Comparison of ENCODE assay signal across 33 cellular contexts in genomic region chrX:135308345-135308855, GRCh38. TPM values are rescaled to one million over a fixed set of nuclear protein-coding genes. Genes with fewer than 3 reads are reported as not detected.
"Had no signal": no experiment of that assay in that cellular context is flagged by ENCODE, and none has a peak within 500 bp of the region (broad histone marks: within the 10 kb centered on the region; RNA-seq: fewer than 3 reads in every experiment).

No MANE protein-coding gene starts in this region.

- H3K9me3 Mint-ChIP-seq: effector memory CD8-positive, alpha-beta T cell had no signal

- H3K9me3 ChIP-seq: adrenal gland, gastrocnemius medialis, upper lobe of left lung, vagina had no signal

- H3K27ac ChIP-seq: adrenal gland, gastrocnemius medialis, skin epidermis, upper lobe of left lung, vagina had no signal

- ATAC-seq: effector memory CD8-positive, alpha-beta T cell; gastrocnemius medialis; left ventricle myocardium superior; sciatic nerve; stimulated activated effector memory CD8-positive, alpha-beta T cell treated with anti-CD3 and anti-CD28 coated beads, Interleukin-12 subunit alpha, Interleukin-12 subunit beta, amount 100 ng/mL, for 72 hours; stimulated activated naive CD8-positive, alpha-beta T cell treated with anti-CD3 and anti-CD28 coated beads, Interleukin-15, amount 100 ng/mL, for 72 hours had no signal

- H3K4me1 ChIP-seq: adrenal gland, gastrocnemius medialis, upper lobe of left lung, vagina had no signal

- FAIRE-seq: islet of Langerhans had no signal

- H3K4me3 ChIP-seq: adrenal gland, gastrocnemius medialis, skin epidermis, upper lobe of left lung, vagina had no signal

- H3K4me1 Mint-ChIP-seq: brain; nephron; stimulated activated effector memory CD8-positive, alpha-beta T cell treated with anti-CD3 and anti-CD28 coated beads, Interleukin-12 subunit alpha, Interleukin-12 subunit beta, amount 100 ng/mL, for 72 hours; stimulated activated naive CD8-positive, alpha-beta T cell treated with anti-CD3 and anti-CD28 coated beads, Interleukin-15, amount 100 ng/mL, for 72 hours had no signal

- H3K36me3 ChIP-seq: adrenal gland, gastrocnemius medialis, upper lobe of left lung, vagina had no signal

- H3K27me3 ChIP-seq: adrenal gland, gastrocnemius medialis, upper lobe of left lung, vagina had no signal

- H3K27ac Mint-ChIP-seq: activated naive CD4-positive, alpha-beta T cell treated with anti-CD3 and anti-CD28 coated beads for 36 hours; activated naive CD8-positive, alpha-beta T cell treated with anti-CD3 and anti-CD28 coated beads for 36 hours; activated T-helper 1 cell treated with anti-CD3 and anti-CD28 coated beads, Interleukin-12 subunit alpha, Interleukin-12 subunit beta, Interleukin-2, Interleukin-4 antibody, amounts not matched to agents 30 ng/mL and 10 ng/mL and 1 ng/mL, durations not matched to agents 14 hours and 24 hours and 36 hours; brain; effector memory CD8-positive, alpha-beta T cell; nephron; progenitor cell of endocrine pancreas; stimulated activated effector memory CD8-positive, alpha-beta T cell treated with anti-CD3 and anti-CD28 coated beads, Interleukin-12 subunit alpha, Interleukin-12 subunit beta, amount 100 ng/mL, for 72 hours; stimulated activated naive CD8-positive, alpha-beta T cell treated with anti-CD3 and anti-CD28 coated beads, Interleukin-15, amount 100 ng/mL, for 72 hours; T-helper 2 cell treated with Interferon-gamma antibody and Interleukin-4, amounts not matched to agents 5 μg/mL and 100 μg/mL, for 36 hours had no signal

- DNase-seq: activated CD4-positive, alpha-beta T cell treated with anti-CD3 and anti-CD28 coated beads for 4 hours; activated CD4-positive, alpha-beta T cell treated with anti-CD3 and anti-CD28 coated beads, Interleukin-2, amount 50 U/mL, for 4 hours; activated effector memory CD4-positive, alpha-beta T cell treated with anti-CD3 and anti-CD28 coated beads, Interleukin-2, amount 50 U/mL, for 16 hours; activated naive CD4-positive, alpha-beta T cell treated with anti-CD3 and anti-CD28 coated beads for 36 hours; activated naive CD8-positive, alpha-beta T cell treated with anti-CD3 and anti-CD28 coated beads for 36 hours; aorta; cortex of kidney; effector memory CD8-positive, alpha-beta T cell; gastrocnemius medialis; glutamatergic neuron; left ventricle myocardium superior; retina; stimulated activated CD4-positive, alpha-beta T cell treated with anti-CD3 and anti-CD28 coated beads, Interleukin-4, amount 100 ng/mL, for 24 hours; stimulated activated naive CD8-positive, alpha-beta T cell treated with anti-CD3 and anti-CD28 coated beads, Interleukin-15, amount 100 ng/mL, for 72 hours; substantia nigra; upper lobe of left lung had no signal

- H3K4me3 Mint-ChIP-seq: activated naive CD4-positive, alpha-beta T cell treated with anti-CD3 and anti-CD28 coated beads for 36 hours; activated naive CD8-positive, alpha-beta T cell treated with anti-CD3 and anti-CD28 coated beads for 36 hours; activated T-helper 1 cell treated with anti-CD3 and anti-CD28 coated beads, Interleukin-12 subunit alpha, Interleukin-12 subunit beta, Interleukin-2, Interleukin-4 antibody, amounts not matched to agents 30 ng/mL and 10 ng/mL and 1 ng/mL, durations not matched to agents 14 hours and 24 hours and 36 hours; brain; effector memory CD8-positive, alpha-beta T cell; nephron; stimulated activated effector memory CD8-positive, alpha-beta T cell treated with anti-CD3 and anti-CD28 coated beads, Interleukin-12 subunit alpha, Interleukin-12 subunit beta, amount 100 ng/mL, for 72 hours; stimulated activated naive CD8-positive, alpha-beta T cell treated with anti-CD3 and anti-CD28 coated beads, Interleukin-15, amount 100 ng/mL, for 72 hours; T-helper 2 cell treated with Interferon-gamma antibody and Interleukin-4, amounts not matched to agents 5 μg/mL and 100 μg/mL, for 36 hours had no signal

- H3K36me3 Mint-ChIP-seq: activated naive CD8-positive, alpha-beta T cell treated with anti-CD3 and anti-CD28 coated beads for 36 hours; brain; stimulated activated effector memory CD8-positive, alpha-beta T cell treated with anti-CD3 and anti-CD28 coated beads, Interleukin-12 subunit alpha, Interleukin-12 subunit beta, amount 100 ng/mL, for 72 hours had no signal

- H3K27me3 Mint-ChIP-seq: activated naive CD8-positive, alpha-beta T cell treated with anti-CD3 and anti-CD28 coated beads for 36 hours; effector memory CD8-positive, alpha-beta T cell; progenitor cell of endocrine pancreas; stimulated activated naive CD8-positive, alpha-beta T cell treated with anti-CD3 and anti-CD28 coated beads, Interleukin-15, amount 100 ng/mL, for 72 hours had no signal

RNA-seq across cellular contexts. Expression of gene ETDC, which starts 0.9 kb away (rescaled TPM):
- total RNA-seq: activated naive CD4-positive, alpha-beta T cell treated with anti-CD3 and anti-CD28 coated beads for 36 hours; activated naive CD8-positive, alpha-beta T cell treated with anti-CD3 and anti-CD28 coated beads for 36 hours; activated T-helper 1 cell treated with anti-CD3 and anti-CD28 coated beads, Interleukin-12 subunit alpha, Interleukin-12 subunit beta, Interleukin-2, Interleukin-4 antibody, amounts not matched to agents 30 ng/mL and 10 ng/mL and 1 ng/mL, durations not matched to agents 14 hours and 24 hours and 36 hours; adrenal gland; aorta; cardiac septum; chondrocyte; gastrocnemius medialis; left ventricle myocardium superior; lung microvascular endothelial cell; mucosa of gallbladder; osteocyte; progenitor cell of endocrine pancreas; sciatic nerve; upper lobe of left lung; vagina had no signal
- polyA plus RNA-seq: adrenal gland, aorta, thymus had no signal

RNA-seq across cellular contexts. Expression of gene ETDA, which starts 56.5 kb away (rescaled TPM):
- total RNA-seq: activated naive CD4-positive, alpha-beta T cell treated with anti-CD3 and anti-CD28 coated beads for 36 hours; activated naive CD8-positive, alpha-beta T cell treated with anti-CD3 and anti-CD28 coated beads for 36 hours; activated T-helper 1 cell treated with anti-CD3 and anti-CD28 coated beads, Interleukin-12 subunit alpha, Interleukin-12 subunit beta, Interleukin-2, Interleukin-4 antibody, amounts not matched to agents 30 ng/mL and 10 ng/mL and 1 ng/mL, durations not matched to agents 14 hours and 24 hours and 36 hours; adrenal gland; aorta; cardiac septum; chondrocyte; gastrocnemius medialis; left ventricle myocardium superior; lung microvascular endothelial cell; mucosa of gallbladder; osteocyte; progenitor cell of endocrine pancreas; sciatic nerve; upper lobe of left lung; vagina had no signal
- polyA plus RNA-seq: adrenal gland, aorta, thymus had no signal
